26 cellular contexts compared by ENCODE assay signal in genomic region chr14:100190126-100190525, GRCh38. TPM values are rescaled to one million over a fixed set of nuclear protein-coding genes. Genes with fewer than 3 reads are reported as not detected.
"Had no signal": no experiment of that assay in that cellular context is flagged by ENCODE, and none has a peak within 500 bp of the region (broad histone marks: within the 10 kb centered on the region; RNA-seq: fewer than 3 reads in every experiment).

No MANE protein-coding gene starts in this region.

- H3K4me3 ChIP-seq: coronary artery, heart left ventricle, lower lobe of right lung, sigmoid colon, smooth muscle cell, stomach, suprapubic skin, tibial nerve had no signal

- DNase-seq: activated CD4-positive, alpha-beta T cell treated with anti-CD3 and anti-CD28 coated beads, Interleukin-2, amount 50 U/mL, for 4 hours; activated CD8-positive, alpha-beta memory T cell treated with anti-CD3 and anti-CD28 coated beads for 24 hours; activated CD8-positive, alpha-beta memory T cell treated with anti-CD3 and anti-CD28 coated beads, Interleukin-2, amount 50 U/mL, for 4 hours; activated naive CD4-positive, alpha-beta T cell treated with Interleukin-2 at 50 U/mL for 16 hours; activated naive CD8-positive, alpha-beta T cell treated with anti-CD3 and anti-CD28 coated beads, Interleukin-2, amount 10 ng/mL, durations not matched to agents 7 days and 5 days; activated T-cell treated with anti-CD3 and anti-CD28 coated beads, Interleukin-2, amount 50 U/mL, for 4 hours; amniotic stem cell; cerebellar nuclear complex; heart left ventricle; islet precursor cell; lower lobe of right lung; naive B cell; occipital lobe; sigmoid colon; stimulated activated CD4-positive, alpha-beta T cell treated with anti-CD3 and anti-CD28 coated beads, Interleukin-15, amount 100 ng/mL, for 24 hours; stomach; T-helper 9 cell had no signal

- H3K36me3 ChIP-seq: heart left ventricle, lower lobe of right lung, sigmoid colon, stomach, suprapubic skin, tibial nerve had no signal

- ATAC-seq: activated T-cell treated with anti-CD3 and anti-CD28 coated beads, Interleukin-2, amount 50 U/mL, for 4 hours; heart left ventricle; left lobe of liver; lower lobe of right lung; stimulated activated memory B cell treated with anti-CD40 and anti-IgM and Interleukin-4, amounts not matched to agents 10 μg/mL and 1 μg/mL and 100 μg/mL, for 72 hours; WTC11 had no signal

- H3K4me2 ChIP-seq: smooth muscle cell had no signal

- H3K27ac ChIP-seq: coronary artery, heart left ventricle, lower lobe of right lung, sigmoid colon, stomach, suprapubic skin, tibial nerve had no signal

- H3K27me3 ChIP-seq: heart left ventricle, sigmoid colon, stomach, suprapubic skin, tibial nerve had no signal

- H3K9me3 ChIP-seq: heart left ventricle, lower lobe of right lung, sigmoid colon, stomach, suprapubic skin, tibial nerve had no signal

RNA-seq across cellular contexts. Expression of gene DEGS2, which starts 30.7 kb away (rescaled TPM):
- total RNA-seq: fibroblast of villous mesenchyme, neural crest cell had no signal
